In the genomic region with DNA sequence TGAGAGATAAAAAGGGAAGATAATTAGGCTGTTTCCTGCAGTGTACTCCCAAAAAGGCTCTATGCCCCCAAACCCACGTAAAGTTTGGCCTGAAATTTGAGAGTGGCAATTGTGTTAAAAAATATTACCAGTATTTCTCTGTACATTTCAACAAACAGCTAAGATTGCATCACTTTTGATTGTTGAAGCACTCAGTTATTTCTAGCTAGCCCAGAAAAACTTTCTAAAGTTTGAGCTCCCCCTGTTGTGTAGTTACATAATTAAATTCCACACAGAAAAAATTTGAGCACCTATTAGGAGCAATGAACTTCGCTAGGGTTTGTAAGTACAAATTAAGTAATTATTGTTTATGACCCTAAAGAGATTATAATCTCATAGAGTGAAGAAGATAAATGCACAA, we compare ENCODE assay signal across 10 cellular contexts.
A peak's percentile ranks its signal among the peaks of the same experiment; 100 is the strongest.
DNase-seq lines count a peak whose midpoint lies in the region; ATAC-seq, FAIRE-seq and TF ChIP-seq lines count a peak whose summit lies in the region.
"Had no signal": no experiment of that assay in that cellular context is flagged by ENCODE, and none has a peak within 500 bp of the region (broad histone marks: within the 10 kb centered on the region; RNA-seq: fewer than 3 reads in every experiment).

No MANE protein-coding gene starts in this region.

- DNase-seq in D721Med (ENCODE audit: insufficient read length, low spot score) (no peak), H4 (ENCODE audit: low spot score) (peak; percentile 8), SW480 (ENCODE audit: low spot score) (peak; percentile 51), iris pigment epithelial cell (ENCODE audit: low read depth) (peak; percentile 27)
- no peak for DNase-seq in activated CD4-positive, alpha-beta memory T cell treated with anti-CD3 and anti-CD28 coated beads for 36 hours
- no peak for DNase-seq in stimulated activated CD4-positive, alpha-beta T cell treated with anti-CD3 and anti-CD28 coated beads, Interleukin-15, amount 100 ng/mL, for 24 hours
- DNase-seq: activated CD4-positive, alpha-beta memory T cell treated with anti-CD3 and anti-CD28 coated beads, Interleukin-2, amount 10 ng/mL, durations not matched to agents 7 days and 5 days; head of caudate nucleus had no signal

- H3K27ac Mint-ChIP-seq in activated CD4-positive, alpha-beta memory T cell treated with anti-CD3 and anti-CD28 coated beads for 36 hours, result no peak overlapping the region

- ATAC-seq in GM19467 (IDR thresholded peaks at IDR 0.05; ENCODE audit: unreplicated experiment), result no peak
- no peak for ATAC-seq in HG03095 (IDR thresholded peaks at IDR 0.05; ENCODE audit: unreplicated experiment)

- no peaks in the 10 kb centered on the region for H3K9me3 Mint-ChIP-seq in activated CD4-positive, alpha-beta memory T cell treated with anti-CD3 and anti-CD28 coated beads for 36 hours
- H3K9me3 Mint-ChIP-seq: activated CD4-positive, alpha-beta memory T cell treated with anti-CD3 and anti-CD28 coated beads, Interleukin-2, amount 10 ng/mL, durations not matched to agents 7 days and 5 days had no signal

- peak; percentile 36 for TF ChIP-seq CTCF in D721Med (IDR thresholded peaks at IDR 0.05; ENCODE audit: insufficient read depth, missing control alignments)

- peaks cover 12% of the 10 kb centered on the region for H3K4me1 Mint-ChIP-seq in activated CD4-positive, alpha-beta memory T cell treated with anti-CD3 and anti-CD28 coated beads for 36 hours (ENCODE audit: low read depth)

- no peak overlapping the region for H3K4me3 Mint-ChIP-seq in activated CD4-positive, alpha-beta memory T cell treated with anti-CD3 and anti-CD28 coated beads for 36 hours
- H3K4me3 Mint-ChIP-seq: activated CD4-positive, alpha-beta memory T cell treated with anti-CD3 and anti-CD28 coated beads, Interleukin-2, amount 10 ng/mL, durations not matched to agents 7 days and 5 days had no signal

- no peak for FAIRE-seq in D721Med (lab: Jason Lieb, UNC)

- POLR2A ChIA-PET in activated CD4-positive, alpha-beta memory T cell treated with anti-CD3 and anti-CD28 coated beads for 36 hours (lab: Charles Lee), result no interaction called here

- H3K36me3 Mint-ChIP-seq in activated CD4-positive, alpha-beta memory T cell treated with anti-CD3 and anti-CD28 coated beads for 36 hours, result no peaks in the 10 kb centered on the region

- CTCF ChIA-PET in activated CD4-positive, alpha-beta memory T cell treated with anti-CD3 and anti-CD28 coated beads for 36 hours (lab: Charles Lee), result interaction anchor here (0.8 to 2.4 kb wide), 3 partner anchors 39 to 102 kb away, joined by 3 to 8 read pairs (median 7); no protein-coding TSS in a partner anchor

- H3K27me3 Mint-ChIP-seq in activated CD4-positive, alpha-beta memory T cell treated with anti-CD3 and anti-CD28 coated beads for 36 hours, result no peaks in the 10 kb centered on the region

- intact Hi-C loops in activated CD4-positive, alpha-beta memory T cell treated with anti-CD3 and anti-CD28 coated beads for 36 hours (cut with micrococcal nuclease), result loop anchor here (1.0 to 5.0 kb wide), 2 partner anchors 47 to 100 kb away; no protein-coding TSS in a partner anchor

Comparison
In these comparisons a context has a peak if more than half of its experiments do, and no peak if none do; other contexts are left out.
1. DNase-seq: peak in H4 (single experiment), SW480 (single experiment) and iris pigment epithelial cell (single experiment); none in D721Med (single experiment), activated CD4-positive, alpha-beta memory T cell treated with anti-CD3 and anti-CD28 coated beads for 36 hours (single experiment) and stimulated activated CD4-positive, alpha-beta T cell treated with anti-CD3 and anti-CD28 coated beads, Interleukin-15, amount 100 ng/mL, for 24 hours (single experiment).